In genomic region chr2:11073251-11073650, GRCh38 we compare ENCODE assay signal across 8 cellular contexts.
DNase-seq lines count a peak whose midpoint lies in the region; ATAC-seq and TF ChIP-seq lines count a peak whose summit lies in the region.

No MANE protein-coding gene starts in this region.

- H3K27me3 ChIP-seq in HCT116 (ENCODE audit: insufficient read depth, low read length) (no peaks in the 10 kb centered on the region), hepatocyte (no peaks in the 10 kb centered on the region), transverse colon (peaks cover 6% of the 10 kb centered on the region)

- H3K27ac ChIP-seq in HCT116 (ENCODE audit: low read depth, low read length), result no peak overlapping the region
- peak overlapping the region; percentile 68 for H3K27ac ChIP-seq in hepatocyte
- H3K27ac ChIP-seq in transverse colon, result no peak overlapping the region

- TF ChIP-seq RAD21 in HCT116 (IDR thresholded peaks at IDR 0.05; ENCODE audit: low read depth), result peak; percentile 68

- 7% methylated on average over 10 of the region's 10 CpGs for WGBS in hepatocyte (ENCODE audit: low lambda C conversion rate, missing lambda C conversion rate)
- 21 to 43% methylated on average over 3 to 10 of the region's 10 CpGs for WGBS in transverse colon (ENCODE audit: low coverage in 1 of 2), 2 donors

- TF ChIP-seq CTCF in HCT116 (IDR thresholded peaks at IDR 0.05 in 2 of 3, conservative IDR thresholded peaks at IDR 0.05 in 1 of 3; ENCODE audit: borderline replicate concordance in 1 of 3, insufficient read depth in 1 of 3, low read depth in 2 of 3, low read length in 2 of 3) (peak; percentile 74 to 95 (median 94)), hepatocyte (IDR thresholded peaks at IDR 0.05; ENCODE audit: poor library complexity) (peak; percentile 62), transverse colon (IDR thresholded peaks at IDR 0.05) (peak; percentile 14 to 47 (median 38))

- intact Hi-C loops in HCT116 (cut with micrococcal nuclease) (loop anchor here (2.0 kb wide), 1 partner anchor 52 kb away; no protein-coding TSS in a partner anchor), transverse colon (cut with DNase I; ENCODE audit: low total_unique reads) (no loop called here)

- H3K9ac ChIP-seq in HCT116 (ENCODE audit: low read length), result no peak overlapping the region

- no peaks in the 10 kb centered on the region for H3K79me2 ChIP-seq in HCT116 (ENCODE audit: insufficient read depth, low read length)
- no peaks in the 10 kb centered on the region for H3K79me2 ChIP-seq in hepatocyte

- DNase-seq in CD1c-positive myeloid dendritic cell (ENCODE audit: extremely low spot score), result peak; percentile 24
- peak; percentile 54 for DNase-seq in HCT116 (ENCODE audit: low read depth, low spot score)
- peak; percentile 15 for DNase-seq in SKM-1 (lab: John Stamatoyannopoulos, UW; ENCODE audit: unreplicated experiment)
- peak; percentile 74 for DNase-seq in hepatocyte (ENCODE audit: low spot score)
- peak; percentile 52 for DNase-seq in transverse colon
- no peak for DNase-seq in superior temporal gyrus (ENCODE audit: extremely low spot score)

- ATAC-seq in HCT116 (peak; percentile 97), GM21423 (IDR thresholded peaks at IDR 0.05; ENCODE audit: unreplicated experiment) (no peak), GM19467 (IDR thresholded peaks at IDR 0.05; ENCODE audit: unreplicated experiment) (no peak)

- H3K9me3 ChIP-seq in HCT116 (ENCODE audit: control insufficient read depth in 1 of 2, insufficient read depth in 1 of 2, low read depth in 1 of 2, low read length in 2 of 2) (no peaks in the 10 kb centered on the region), hepatocyte (ENCODE audit: low read depth) (no peaks in the 10 kb centered on the region), transverse colon (no peaks in the 10 kb centered on the region)

- CTCF ChIA-PET in HCT116 (lab: Charles Lee), result interaction anchor here (0.9 to 1.3 kb wide), 2 partner anchors 11 to 238 kb away, joined by 3 to 4 read pairs; no protein-coding TSS in a partner anchor

- H3K4me1 ChIP-seq in HCT116 (ENCODE audit: control insufficient read depth in 1 of 2, insufficient read depth in 2 of 2, low read length in 2 of 2) (peaks cover 0 to 26% of the 10 kb centered on the region in 2 experiments; a peak in 3 of 4 replicates), hepatocyte (ENCODE audit: insufficient read depth) (peaks cover 11% of the 10 kb centered on the region), transverse colon (peaks cover 0 to 4% (median 0%) of the 10 kb centered on the region in 4 donors)

- no peak for TF ChIP-seq EP300 in transverse colon (IDR thresholded peaks at IDR 0.05; ENCODE audit: low read depth)

- H2AFZ ChIP-seq in HCT116 (ENCODE audit: low read depth, low read length, poor library complexity, severe bottlenecking) (peak overlapping the region; percentile 94), hepatocyte (peak overlapping the region; percentile 60)

- H4K20me1 ChIP-seq in HCT116 (ENCODE audit: insufficient read depth), result no peaks in the 10 kb centered on the region
- H4K20me1 ChIP-seq in hepatocyte (ENCODE audit: insufficient read depth, poor library complexity, severe bottlenecking), result no peaks in the 10 kb centered on the region

- H3K4me3 ChIP-seq in HCT116 (replicated peaks in 1 of 2; ENCODE audit: low read depth in 1 of 2, low read length in 2 of 2) (peak overlapping the region in 1 of 2 experiments; percentile 10; a peak in 1 of 4 replicates), hepatocyte (no peak overlapping the region), transverse colon (no peak overlapping the region)

- in situ Hi-C loops in transverse colon (cut with MboI; ENCODE audit: low pct_ligation_motif_present in 1 of 4, low pct_unique_long_range_greater_than_20kb in 1 of 4, low sequenced_read_pairs in 3 of 4), result no loop called here

- TF ChIP-seq POLR2A in HCT116 (IDR thresholded peaks at IDR 0.05; ENCODE audit: borderline replicate concordance, extremely low read depth, insufficient read depth, insufficient read length), result no peak
- TF ChIP-seq POLR2A in transverse colon (IDR thresholded peaks at IDR 0.05), result no peak

- H3K4me2 ChIP-seq in HCT116 (ENCODE audit: low read length), result peak overlapping the region; percentile 63
- H3K4me2 ChIP-seq in hepatocyte, result peak overlapping the region; percentile 63

- no peaks in the 10 kb centered on the region for H3K36me3 ChIP-seq in HCT116 (ENCODE audit: control insufficient read depth in 1 of 2, insufficient read depth in 2 of 2, low read length in 2 of 2)
- no peaks in the 10 kb centered on the region for H3K36me3 ChIP-seq in hepatocyte (replicated peaks; ENCODE audit: insufficient read depth, low read depth)
- no peaks in the 10 kb centered on the region for H3K36me3 ChIP-seq in transverse colon

- H3K9me2 ChIP-seq in HCT116 (ENCODE audit: insufficient read depth) (no peaks in the 10 kb centered on the region), hepatocyte (replicated peaks; ENCODE audit: insufficient read depth) (no peaks in the 10 kb centered on the region)

- RAD21 ChIA-PET in HCT116 (lab: Charles Lee; ENCODE audit: low non-redundant PET in 1 of 2, low total read pairs in 2 of 2, uncharacterized antibody in 2 of 2, unreplicated experiment in 2 of 2), result no interaction called here

- BruUV-seq in HCT116 (replicated peaks; lab: Mats Ljungman, UMichigan), result no TSS peak

- POLR2A ChIA-PET in HCT116 (lab: Charles Lee), result no interaction called here

TF ChIP-seq in HCT116, 20 proteins besides CTCF, POLR2A, EP300 and RAD21:
- TF ChIP-seq YY1 (IDR thresholded peaks at IDR 0.05; ENCODE audit: extremely low read depth, insufficient replicate concordance, low read depth, low read length) (peak; percentile 52), MAX (IDR thresholded peaks at IDR 0.05) (no peak), CBX3 (IDR thresholded peaks at IDR 0.05; ENCODE audit: low read depth) (peak; percentile 55), CEBPB (IDR thresholded peaks at IDR 0.05; ENCODE audit: low read depth) (no peak), ZFX (IDR thresholded peaks at IDR 0.05) (no peak)

Comparison
In these comparisons a context has a peak if more than half of its experiments do, and no peak if none do; other contexts are left out.
1. CTCF ChIP-seq: peak in every context shown above with its lines; median percentile 94 in HCT116; 62 in hepatocyte; 38 in transverse colon.